In genomic region chr10:101570764-101571572, GRCh38 we compare ENCODE assay signal across 8 cellular contexts. TPM values are rescaled to one million over a fixed set of nuclear protein-coding genes. Genes with fewer than 3 reads are reported as not detected.
DNase-seq lines count a peak whose midpoint lies in the region; ATAC-seq, FAIRE-seq and TF ChIP-seq lines count a peak whose summit lies in the region.

No MANE protein-coding gene starts in this region.

- H3K27ac ChIP-seq in SJCRH30 (no peak overlapping the region), pancreas (no peak overlapping the region)

- intact Hi-C loops in pancreas (cut with DNase I): loop anchor here in 1 of 3 donors (10.0 kb wide), 2 partner anchors 296 to 356 kb away; no protein-coding TSS in a partner anchor

- H3K9me3 ChIP-seq in SJCRH30 (replicated peaks) (peaks cover 5% of the 10 kb centered on the region), pancreas (no peaks in the 10 kb centered on the region)

- no peak for FAIRE-seq in pancreas (lab: Jason Lieb, UNC)

- H3K4me1 ChIP-seq in SJCRH30 (peaks cover 5% of the 10 kb centered on the region), pancreas (peaks cover 7 to 12% (median 7%) of the 10 kb centered on the region in 3 donors)

- peak; percentile 69 for DNase-seq in DMS53 (lab: John Stamatoyannopoulos, UW)
- DNase-seq in DMS53 treated with DMSO at 0.1 percent for 48 hours (lab: John Stamatoyannopoulos, UW; ENCODE audit: unreplicated experiment): no peak
- DNase-seq in SJCRH30: peak; percentile 37 to 54
- no peak for DNase-seq in fibroblast of pulmonary artery (ENCODE audit: low read depth)
- peak in 4 of 6 donors; percentile 28 to 79 (median 42) for DNase-seq in pancreas
- no peak for DNase-seq in NCI-H2081 (lab: John Stamatoyannopoulos, UW)
- DNase-seq in NCI-H69 (lab: John Stamatoyannopoulos, UW): no peak
- DNase-seq in activated CD4-positive, alpha-beta T cell treated with anti-CD3 and anti-CD28 coated beads, Interleukin-2, amount 50 U/mL, for 48 hours: no peak

- peak; percentile 17 to 41 (median 28) for ATAC-seq in pancreas

- H3K36me3 ChIP-seq in SJCRH30: no peaks in the 10 kb centered on the region
- H3K36me3 ChIP-seq in pancreas: no peaks in the 10 kb centered on the region

- H3K27me3 ChIP-seq in SJCRH30 (no peaks in the 10 kb centered on the region), pancreas (peaks cover 0 to 16% (median 2%) of the 10 kb centered on the region in 4 donors)

- TF ChIP-seq CTCF in fibroblast of pulmonary artery (IDR thresholded peaks at IDR 0.05; ENCODE audit: low read length, missing control alignments): no peak
- no peak for TF ChIP-seq CTCF in pancreas (IDR thresholded peaks at IDR 0.05)

- 21 to 27% methylated on average over 22 of the region's 22 CpGs for WGBS in pancreas, 2 donors

- peak overlapping the region; percentile 69 for H3K4me3 ChIP-seq in SJCRH30
- peak overlapping the region; percentile 59 for H3K4me3 ChIP-seq in fibroblast of pulmonary artery (replicated peaks; ENCODE audit: low read depth, low read length)
- H3K4me3 ChIP-seq in pancreas: peak overlapping the region in 3 of 4 donors; percentile 42 to 68 (median 46)

RNA-seq across cellular contexts. Expression of gene POLL, which starts 17.1 kb away (rescaled TPM):
- 10.5 and 12.6 TPM in 2 replicates for total RNA-seq in SJCRH30 (2014; rRNA removed; shearing (Covaris generic))
- 10 to 100 TPM; 18.2 to 32.9 (median 30.1) TPM for total RNA-seq in pancreas
- 10 to 100 TPM; 54.5 to 81.1 TPM for polyA plus RNA-seq in pancreas

RNA-seq across cellular contexts. Expression of gene DPCD, which starts 17.2 kb away (rescaled TPM):
- total RNA-seq in SJCRH30 (2014; rRNA removed; shearing (Covaris generic)): 35.7 and 36.2 TPM in 2 replicates
- 1 to 10 TPM; 4.7 to 9.1 (median 6.4) TPM for total RNA-seq in pancreas
- polyA plus RNA-seq in pancreas: 10 to 100 TPM; 10.1 to 17.0 TPM

Comparison
In these comparisons a context has a peak if more than half of its experiments do, and no peak if none do; other contexts are left out.
1. DNase-seq: peak in DMS53 (single experiment), SJCRH30 (2 of 2) and pancreas (4 of 6); none in DMS53 treated with DMSO at 0.1 percent for 48 hours (single experiment), fibroblast of pulmonary artery (single experiment), NCI-H2081 (0 of 2), NCI-H69 (single experiment) and activated CD4-positive, alpha-beta T cell treated with anti-CD3 and anti-CD28 coated beads, Interleukin-2, amount 50 U/mL, for 48 hours (0 of 2).
2. Peak in every context shown above with its lines, with median percentiles within 50 percentile points of each other: H3K4me3 ChIP-seq.